12 cellular contexts compared by ENCODE assay signal in the genomic region with DNA sequence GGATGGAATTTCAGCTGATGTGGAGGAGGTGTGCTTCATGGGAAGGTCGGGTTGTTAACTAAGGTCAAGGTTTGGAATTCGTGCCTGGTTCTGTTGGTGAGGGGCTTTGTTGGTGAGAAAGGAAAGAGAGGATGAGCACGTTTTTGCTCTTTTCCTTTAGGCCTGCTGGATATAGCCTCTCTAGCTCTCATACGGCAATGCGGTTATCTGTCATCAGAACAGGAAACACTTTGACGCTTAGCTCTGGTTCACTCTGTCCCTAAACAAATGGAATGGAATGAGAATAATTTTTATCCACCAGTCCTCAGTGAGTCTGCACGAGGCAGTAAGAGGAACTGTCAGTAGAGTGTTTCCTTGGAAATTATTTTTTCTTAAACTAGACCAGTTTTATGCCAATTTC.
A peak's percentile ranks its signal among the peaks of the same experiment; 100 is the strongest.
DNase-seq lines count a peak whose midpoint lies in the region; ATAC-seq, FAIRE-seq and TF ChIP-seq lines count a peak whose summit lies in the region.
"Had no signal": no experiment of that assay in that cellular context is flagged by ENCODE, and none has a peak within 500 bp of the region (broad histone marks: within the 10 kb centered on the region; RNA-seq: fewer than 3 reads in every experiment).

No MANE protein-coding gene starts in this region.

- H3K9me3 ChIP-seq in keratinocyte (ENCODE audit: control insufficient read depth, low read depth, low read length): no peaks in the 10 kb centered on the region
- no peaks in the 10 kb centered on the region for H3K9me3 ChIP-seq in CD4-positive, alpha-beta memory T cell (ENCODE audit: control insufficient read depth in 1 of 2, low read length in 2 of 2)

- TF ChIP-seq CTCF in HFFc6 (IDR thresholded peaks at IDR 0.05) (no peak), brain microvascular endothelial cell (IDR thresholded peaks at IDR 0.05; ENCODE audit: low read depth, low read length, missing control alignments) (no peak), keratinocyte (optimal IDR thresholded peaks at IDR 0.05 in 1 of 3, IDR thresholded peaks at IDR 0.05 in 1 of 3, conservative IDR thresholded peaks at IDR 0.05 in 1 of 3; ENCODE audit: extremely low read depth in 1 of 3, insufficient read depth in 2 of 3, low read length in 3 of 3) (no peak)

- H3K36me3 Mint-ChIP-seq in HFFc6 (ENCODE audit: low read depth): no peaks in the 10 kb centered on the region
- peaks cover 8% of the 10 kb centered on the region in 2 donors for H3K36me3 Mint-ChIP-seq in stimulated activated naive B cell treated with anti-CD40 and anti-IgM and Interleukin-4, amounts not matched to agents 10 μg/mL and 1 μg/mL and 100 μg/mL, for 72 hours
- H3K36me3 Mint-ChIP-seq in CD4-positive, alpha-beta memory T cell: peaks cover 0 to 2% of the 10 kb centered on the region in 2 donors

- peak overlapping the region; percentile 25; the same call in 1 of the 2 replicates for H3K4me3 Mint-ChIP-seq in HFFc6
- H3K4me3 Mint-ChIP-seq in stimulated activated naive B cell treated with anti-CD40 and anti-IgM and Interleukin-4, amounts not matched to agents 10 μg/mL and 1 μg/mL and 100 μg/mL, for 72 hours: peak overlapping the region; percentile 2 to 22
- no peak overlapping the region for H3K4me3 Mint-ChIP-seq in CD4-positive, alpha-beta memory T cell

- no peak overlapping the region for H2AFZ ChIP-seq in keratinocyte (ENCODE audit: control insufficient read depth, low read length)

- no peak overlapping the region for H3K9ac ChIP-seq in keratinocyte (ENCODE audit: control insufficient read depth, extremely low read depth, insufficient read depth, low read length)

- no peaks in the 10 kb centered on the region for H3K27me3 Mint-ChIP-seq in HFFc6 (ENCODE audit: insufficient read depth)
- no peaks in the 10 kb centered on the region for H3K27me3 Mint-ChIP-seq in stimulated activated naive B cell treated with anti-CD40 and anti-IgM and Interleukin-4, amounts not matched to agents 10 μg/mL and 1 μg/mL and 100 μg/mL, for 72 hours
- H3K27me3 Mint-ChIP-seq in CD4-positive, alpha-beta memory T cell: no peaks in the 10 kb centered on the region

- no peaks in the 10 kb centered on the region for H3K9me3 Mint-ChIP-seq in HFFc6
- H3K9me3 Mint-ChIP-seq in stimulated activated naive B cell treated with anti-CD40 and anti-IgM and Interleukin-4, amounts not matched to agents 10 μg/mL and 1 μg/mL and 100 μg/mL, for 72 hours: no peaks in the 10 kb centered on the region
- H3K9me3 Mint-ChIP-seq in CD4-positive, alpha-beta memory T cell: peaks cover 0 to 2% (median 0%) of the 10 kb centered on the region in 8 donors

- dilution Hi-C loops in keratinocyte (cut with MboI; ENCODE audit: extremely low pct_ligation_motif_present, low sequenced_read_pairs): no loop called here

- H3K27me3 ChIP-seq in brain microvascular endothelial cell (replicated peaks) (no peaks in the 10 kb centered on the region), keratinocyte (ENCODE audit: control insufficient read depth, extremely low read depth, insufficient read depth, low read length) (no peaks in the 10 kb centered on the region)
- no peaks in the 10 kb centered on the region for H3K27me3 ChIP-seq in CD4-positive, alpha-beta memory T cell (ENCODE audit: insufficient read depth, low read length)

- H3K4me3 ChIP-seq in brain microvascular endothelial cell (ENCODE audit: low read depth, low read length) (no peak overlapping the region), keratinocyte (ENCODE audit: control insufficient read depth in 2 of 3, extremely low read depth in 1 of 3, insufficient read depth in 2 of 3, low read depth in 1 of 3, low read length in 3 of 3) (no peak overlapping the region)
- no peak overlapping the region for H3K4me3 ChIP-seq in CD4-positive, alpha-beta memory T cell (ENCODE audit: low read length in 2 of 2)

- peak; percentile 67 to 79 for ATAC-seq in stimulated activated naive B cell treated with anti-CD40 and anti-IgM and Interleukin-4, amounts not matched to agents 10 μg/mL and 1 μg/mL and 100 μg/mL, for 72 hours (replicated peaks)
- ATAC-seq in GM19328 (IDR thresholded peaks at IDR 0.05; ENCODE audit: unreplicated experiment): no peak

- DNase-seq in HFFc6 (no peak), brain microvascular endothelial cell (peak; percentile 85), keratinocyte (ENCODE audit: low read depth, low spot score) (no peak), frontal cortex (ENCODE audit: low spot score in 2 of 2) (no peak)
- DNase-seq in stimulated activated naive B cell treated with anti-CD40 and anti-IgM and Interleukin-4, amounts not matched to agents 10 μg/mL and 1 μg/mL and 100 μg/mL, for 72 hours: no peak
- DNase-seq in activated T-cell treated with anti-CD3 and anti-CD28 coated beads, Interleukin-2, amount 50 U/mL, for 48 hours: no peak
- no peak for DNase-seq in CD4-positive, alpha-beta memory T cell
- DNase-seq: activated gamma-delta T cell treated with Interleukin-2 at 50 U/mL for 16 hours; hippocampal formation; NCI-H1105 treated with DMSO at 0.1 percent for 48 hours; stimulated activated CD4-positive, alpha-beta T cell treated with anti-CD3 and anti-CD28 coated beads, Interleukin-4, amount 100 ng/mL, for 1 hour had no signal

- no peaks in the 10 kb centered on the region for H3K4me1 ChIP-seq in keratinocyte (ENCODE audit: control insufficient read depth, extremely low read depth, insufficient read depth, low read length)
- H3K4me1 ChIP-seq in CD4-positive, alpha-beta memory T cell (ENCODE audit: insufficient read depth, low read length): no peaks in the 10 kb centered on the region

- peaks cover 9% of the 10 kb centered on the region for H3K79me2 ChIP-seq in keratinocyte (ENCODE audit: control insufficient read depth, insufficient read depth, low read length)

- in situ Hi-C loops in brain microvascular endothelial cell (cut with HindIII; ENCODE audit: low pct_ligation_motif_present, low sequenced_read_pairs): no loop called here

- peak overlapping the region; percentile 74; the same call in 1 of the 2 replicates for H3K27ac Mint-ChIP-seq in HFFc6
- peak overlapping the region; percentile 14 for H3K27ac Mint-ChIP-seq in stimulated activated naive B cell treated with anti-CD40 and anti-IgM and Interleukin-4, amounts not matched to agents 10 μg/mL and 1 μg/mL and 100 μg/mL, for 72 hours
- no peak overlapping the region for H3K27ac Mint-ChIP-seq in CD4-positive, alpha-beta memory T cell

- H3K27ac ChIP-seq in brain microvascular endothelial cell: peak overlapping the region; percentile 91
- H3K27ac ChIP-seq in keratinocyte (ENCODE audit: control insufficient read depth, insufficient read depth, low read length): no peak overlapping the region
- no peak overlapping the region for H3K27ac ChIP-seq in CD4-positive, alpha-beta memory T cell (ENCODE audit: low read depth, low read length)

- H3K36me3 ChIP-seq in brain microvascular endothelial cell (replicated peaks) (no peaks in the 10 kb centered on the region), keratinocyte (ENCODE audit: control insufficient read depth in 2 of 2, extremely low read depth in 1 of 2, insufficient read depth in 2 of 2, low read length in 2 of 2) (no peaks in the 10 kb centered on the region)
- no peaks in the 10 kb centered on the region for H3K36me3 ChIP-seq in CD4-positive, alpha-beta memory T cell (ENCODE audit: insufficient read depth, low read length)

- FAIRE-seq in keratinocyte (lab: Jason Lieb, UNC) (peak; percentile 9), frontal cortex (lab: Jason Lieb, UNC) (no peak)

- H4K20me1 ChIP-seq in keratinocyte (ENCODE audit: control insufficient read depth, extremely low read depth, insufficient read depth, low read length): no peaks in the 10 kb centered on the region

- CTCF ChIA-PET in CD4-positive, alpha-beta memory T cell (lab: Charles Lee; ENCODE audit: partially characterized antibody): interaction anchor here (0.7 kb wide), 1 partner anchor 45 kb away, joined by 3 read pairs; no protein-coding TSS in a partner anchor

- POLR2A ChIA-PET in CD4-positive, alpha-beta memory T cell (lab: Charles Lee; ENCODE audit: partially characterized antibody): no interaction called here

- peaks cover 13% of the 10 kb centered on the region for H3K4me1 Mint-ChIP-seq in HFFc6 (ENCODE audit: low read depth)
- H3K4me1 Mint-ChIP-seq in stimulated activated naive B cell treated with anti-CD40 and anti-IgM and Interleukin-4, amounts not matched to agents 10 μg/mL and 1 μg/mL and 100 μg/mL, for 72 hours: peaks cover 18 to 29% of the 10 kb centered on the region in 2 donors
- H3K4me1 Mint-ChIP-seq in CD4-positive, alpha-beta memory T cell: peaks cover 1 to 9% (median 6%) of the 10 kb centered on the region in 4 donors

- no peaks in the 10 kb centered on the region for H3K9me1 ChIP-seq in keratinocyte (ENCODE audit: control insufficient read depth, extremely low read depth, insufficient read depth, low read length)

- no peak overlapping the region for H3K4me2 ChIP-seq in keratinocyte (ENCODE audit: control insufficient read depth, extremely low read depth, insufficient read depth, low read depth, low read length)

- intact Hi-C loops in CD4-positive, alpha-beta memory T cell (cut with micrococcal nuclease): no loop called here

Comparison
In these comparisons a context has a peak if more than half of its experiments do, and no peak if none do; other contexts are left out.
1. H3K27ac Mint-ChIP-seq: peak in HFFc6 (single experiment) and stimulated activated naive B cell treated with anti-CD40 and anti-IgM and Interleukin-4, amounts not matched to agents 10 μg/mL and 1 μg/mL and 100 μg/mL, for 72 hours (single experiment); none in CD4-positive, alpha-beta memory T cell (0 of 7).
2. H3K4me3 Mint-ChIP-seq: peak in HFFc6 (single experiment) and stimulated activated naive B cell treated with anti-CD40 and anti-IgM and Interleukin-4, amounts not matched to agents 10 μg/mL and 1 μg/mL and 100 μg/mL, for 72 hours (2 of 2); none in CD4-positive, alpha-beta memory T cell (0 of 8).